ENCODE assay signal across 8 cellular contexts in genomic region chr17:1108810-1109605, GRCh38.
DNase-seq lines count a peak whose midpoint lies in the region; ATAC-seq and TF ChIP-seq lines count a peak whose summit lies in the region.

No MANE protein-coding gene starts in this region.

- peaks cover 61% of the 10 kb centered on the region for H3K36me3 Mint-ChIP-seq in dendritic cell treated with granulocyte-macrophage colony-stimulating factor and Interleukin-4, amounts not matched to agents 40 ng/mL and 50 ng/mL, for 4 days (ENCODE audit: low read depth)

- H3K9me3 ChIP-seq in IMR-90 (ENCODE audit: control insufficient read depth, insufficient read depth, low read length) (no peaks in the 10 kb centered on the region), lower lobe of right lung (no peaks in the 10 kb centered on the region)

- H3K14ac ChIP-seq in IMR-90 (replicated peaks; ENCODE audit: low read depth, low read length), result peak overlapping the region; percentile 84

- peak overlapping the region; percentile 88 for H2BK5ac ChIP-seq in IMR-90 (ENCODE audit: low read depth, low read length, poor library complexity, severe bottlenecking)

- H3K36me3 ChIP-seq in IMR-90 (ENCODE audit: control insufficient read depth, insufficient read depth, low read length), result peaks cover 9% of the 10 kb centered on the region; the same call in 1 of the 2 replicates
- peaks cover 14% of the 10 kb centered on the region for H3K36me3 ChIP-seq in lower lobe of right lung

- H3K23ac ChIP-seq in IMR-90 (ENCODE audit: low read depth, low read length), result peak overlapping the region; percentile 67; the same call in 1 of the 2 replicates

- dilution Hi-C loops in IMR-90 (cut with HindIII; ENCODE audit: low sequenced_read_pairs, unreplicated experiment), result no loop called here

- peak overlapping the region; percentile 77 for H4K5ac ChIP-seq in IMR-90 (ENCODE audit: low read depth, low read length)

- CTCF ChIA-PET in IMR-90 (lab: Yijun Ruan, JAX), result interaction anchor here (0.7 kb wide), 1 partner anchor 409 kb away, joined by 5 read pairs; no protein-coding TSS in a partner anchor

- H3K27me3 Mint-ChIP-seq in dendritic cell treated with granulocyte-macrophage colony-stimulating factor and Interleukin-4, amounts not matched to agents 40 ng/mL and 50 ng/mL, for 4 days, result no peaks in the 10 kb centered on the region

- peak overlapping the region; percentile 24; the same call in 1 of the 2 replicates for H3K56ac ChIP-seq in IMR-90 (ENCODE audit: extremely low read depth, insufficient read depth, low read length)

- H3K27ac ChIP-seq in IMR-90 (ENCODE audit: insufficient read depth, low read length), result peak overlapping the region; percentile 91
- peak overlapping the region; percentile 89 for H3K27ac ChIP-seq in lower lobe of right lung

- peaks cover 77% of the 10 kb centered on the region for H3K4me1 Mint-ChIP-seq in dendritic cell treated with granulocyte-macrophage colony-stimulating factor and Interleukin-4, amounts not matched to agents 40 ng/mL and 50 ng/mL, for 4 days (ENCODE audit: low read depth)

- peak overlapping the region; percentile 43 to 91; a peak in 3 of 4 replicates for H4K8ac ChIP-seq in IMR-90 (ENCODE audit: low read depth in 2 of 2, low read length in 2 of 2)

- peaks cover 22% of the 10 kb centered on the region for H4K20me1 ChIP-seq in IMR-90 (ENCODE audit: insufficient read depth, low read length)

- H3K27me3 ChIP-seq in IMR-90 (ENCODE audit: control insufficient read depth, insufficient read depth, low read length), result no peaks in the 10 kb centered on the region
- no peaks in the 10 kb centered on the region for H3K27me3 ChIP-seq in lower lobe of right lung (ENCODE audit: low read depth)

- 0% methylated on average over 19 of the region's 99 CpGs; no CpG with 5 or more reads in 1 of the 2 experiments for whole genome bisulfite sequencing in IMR-90 (ENCODE audit: extremely low coverage in 2 of 2, insufficient read length in 1 of 2), 2 experiments

- peak overlapping the region; percentile 95 for H2AFZ ChIP-seq in IMR-90 (replicated peaks; ENCODE audit: low read length, poor library complexity)

- peak overlapping the region; percentile 84 for H3K9ac ChIP-seq in IMR-90 (ENCODE audit: low read depth, low read length)

- POLR2A ChIA-PET in IMR-90 (lab: Charles Lee; ENCODE audit: unreplicated experiment), result no interaction called here

- H3K4me2 ChIP-seq in IMR-90 (ENCODE audit: low read depth, low read length), result peak overlapping the region; percentile 81

- BruUV-seq in IMR-90 (replicated peaks; lab: Mats Ljungman, UMichigan), result no TSS peak

- H3K4me3 Mint-ChIP-seq in dendritic cell treated with granulocyte-macrophage colony-stimulating factor and Interleukin-4, amounts not matched to agents 40 ng/mL and 50 ng/mL, for 4 days, result peak overlapping the region; percentile 94

- ATAC-seq in IMR-90 (ENCODE audit: low read depth) (peak; percentile 75), lower lobe of right lung (peak; percentile 50 to 69), GM21447 (IDR thresholded peaks at IDR 0.05; ENCODE audit: unreplicated experiment) (no peak), HG03439 (IDR thresholded peaks at IDR 0.05; ENCODE audit: unreplicated experiment) (no peak)

- peak overlapping the region; percentile 99 for H2AK9ac ChIP-seq in IMR-90 (replicated peaks; ENCODE audit: low read depth, low read length, poor library complexity)

- H3K27ac Mint-ChIP-seq in dendritic cell treated with granulocyte-macrophage colony-stimulating factor and Interleukin-4, amounts not matched to agents 40 ng/mL and 50 ng/mL, for 4 days, result peak overlapping the region; percentile 97

- H3K4me3 ChIP-seq in IMR-90 (ENCODE audit: insufficient read depth, low read depth, low read length) (peak overlapping the region; percentile 60), lower lobe of right lung (peak overlapping the region; percentile 81)

- peaks cover 22% of the 10 kb centered on the region for H3K9me1 ChIP-seq in IMR-90 (ENCODE audit: insufficient read depth, low read length)

- TF ChIP-seq CTCF in IMR-90 (conservative IDR thresholded peaks at IDR 0.05; ENCODE audit: low read depth, low read length) (no peak), lower lobe of right lung (IDR thresholded peaks at IDR 0.05) (no peak)

- H3K18ac ChIP-seq in IMR-90 (ENCODE audit: low read depth, low read length), result peak overlapping the region; percentile 22

- H4K91ac ChIP-seq in IMR-90 (ENCODE audit: insufficient read depth, low read depth, low read length), result peak overlapping the region; percentile 90

- peaks cover 9 to 75% of the 10 kb centered on the region in 2 experiments for H3K79me1 ChIP-seq in IMR-90 (ENCODE audit: low read depth in 1 of 2, low read length in 2 of 2)

- no peaks in the 10 kb centered on the region for H3K9me3 Mint-ChIP-seq in dendritic cell treated with granulocyte-macrophage colony-stimulating factor and Interleukin-4, amounts not matched to agents 40 ng/mL and 50 ng/mL, for 4 days

- TF ChIP-seq POLR2A in GM18526 (IDR thresholded peaks at IDR 0.05; ENCODE audit: extremely low read depth, insufficient read length) (peak; percentile 13), IMR-90 (IDR thresholded peaks at IDR 0.05; ENCODE audit: low read depth, low read length) (0 out of 2 replicates have a peak, but pooled peaks have one; percentile 38)

- H2BK120ac ChIP-seq in IMR-90 (ENCODE audit: low read depth, low read length), result peak overlapping the region; percentile 47

- H2BK15ac ChIP-seq in IMR-90 (ENCODE audit: low read depth, low read length), result no peak overlapping the region

- intact Hi-C loops in IMR-90 (cut with micrococcal nuclease) (no loop called here), lower lobe of right lung (cut with DNase I) (no loop called here)
- intact Hi-C loops in dendritic cell treated with granulocyte-macrophage colony-stimulating factor and Interleukin-4, amounts not matched to agents 40 ng/mL and 50 ng/mL, for 4 days (cut with micrococcal nuclease), result loop anchor here (1.0 kb wide), 1 partner anchor 11 kb away; no protein-coding TSS in a partner anchor

- H3K4me1 ChIP-seq in IMR-90 (ENCODE audit: control insufficient read depth, insufficient read depth, low read length), result peaks cover 28% of the 10 kb centered on the region
- peaks cover 58% of the 10 kb centered on the region for H3K4me1 ChIP-seq in lower lobe of right lung

- DNase-seq in IMR-90, result peak; percentile 44
- peak; percentile 70 for DNase-seq in activated CD4-positive, alpha-beta T cell treated with anti-CD3 and anti-CD28 coated beads for 48 hours
- peak; percentile 81 for DNase-seq in lower lobe of right lung
- DNase-seq in stimulated activated CD8-positive, alpha-beta memory T cell treated with anti-CD3 and anti-CD28 coated beads, Interleukin-12 subunit alpha, Interleukin-12 subunit beta, amount 100 ng/mL, for 4 hours (ENCODE audit: low read depth), result peak; percentile 45

- TF ChIP-seq RAD21 in IMR-90 (IDR thresholded peaks at IDR 0.05; ENCODE audit: low read length), result no peak

- in situ Hi-C loops in IMR-90 (cut with MboI; ENCODE audit: low sequenced_read_pairs), result no loop called here

- 0 out of 2 replicates have a peak overlapping the region, but pooled peaks have one; percentile 93 for H2AK5ac ChIP-seq in IMR-90 (ENCODE audit: low read depth, low read length)

- no peak overlapping the region for H2BK20ac ChIP-seq in IMR-90 (ENCODE audit: low read depth, low read length)

- peak overlapping the region; percentile 90 for H3K4ac ChIP-seq in IMR-90 (ENCODE audit: low read depth, low read length)

TF ChIP-seq in IMR-90, 13 proteins besides CTCF, POLR2A, EP300 and RAD21:
- TF ChIP-seq, protein P1, sequence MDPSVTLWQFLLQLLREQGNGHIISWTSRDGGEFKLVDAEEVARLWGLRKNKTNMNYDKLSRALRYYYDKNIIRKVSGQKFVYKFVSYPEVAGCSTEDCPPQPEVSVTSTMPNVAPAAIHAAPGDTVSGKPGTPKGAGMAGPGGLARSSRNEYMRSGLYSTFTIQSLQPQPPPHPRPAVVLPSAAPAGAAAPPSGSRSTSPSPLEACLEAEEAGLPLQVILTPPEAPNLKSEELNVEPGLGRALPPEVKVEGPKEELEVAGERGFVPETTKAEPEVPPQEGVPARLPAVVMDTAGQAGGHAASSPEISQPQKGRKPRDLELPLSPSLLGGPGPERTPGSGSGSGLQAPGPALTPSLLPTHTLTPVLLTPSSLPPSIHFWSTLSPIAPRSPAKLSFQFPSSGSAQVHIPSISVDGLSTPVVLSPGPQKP (IDR thresholded peaks at IDR 0.05; ENCODE audit: borderline replicate concordance, low read depth, low read length), result no peak
- no peak for TF ChIP-seq FOS (IDR thresholded peaks at IDR 0.05; ENCODE audit: low read depth, low read length)
- peak; percentile 27; the same call in 1 of the 2 replicates for TF ChIP-seq MAZ (IDR thresholded peaks at IDR 0.05; ENCODE audit: borderline replicate concordance, low read depth, low read length)

Comparison
In these comparisons a context has a peak if more than half of its experiments do, and no peak if none do; other contexts are left out.
1. ATAC-seq: peak in IMR-90 (single experiment) and lower lobe of right lung (2 of 2); none in GM21447 (single experiment) and HG03439 (single experiment).
2. Peak in every context shown above with its lines, with median percentiles within 50 percentile points of each other: DNase-seq.